ENCODE assay signal across 14 cellular contexts in genomic region chr1:226730064-226730463, GRCh38. TPM values are rescaled to one million over a fixed set of nuclear protein-coding genes. Genes with fewer than 3 reads are reported as not detected.
DNase-seq lines count a peak whose midpoint lies in the region; ATAC-seq and TF ChIP-seq lines count a peak whose summit lies in the region.
"Had no signal": no experiment of that assay in that cellular context is flagged by ENCODE, and none has a peak within 500 bp of the region (broad histone marks: within the 10 kb centered on the region; RNA-seq: fewer than 3 reads in every experiment).

No MANE protein-coding gene starts in this region.

- H3K9ac ChIP-seq in Loucy (ENCODE audit: low read depth, low read length, poor library complexity, severe bottlenecking): peak overlapping the region; percentile 62

- WGBS in sigmoid colon, 2 donors: 76 to 91% methylated on average over 1 of the region's 1 CpG

- peaks cover 22 to 94% (median 41%) of the 10 kb centered on the region in 3 donors for H3K36me3 Mint-ChIP-seq in CD8-positive, alpha-beta memory T cell
- peaks cover 70% of the 10 kb centered on the region for H3K36me3 Mint-ChIP-seq in central memory CD8-positive, alpha-beta T cell (ENCODE audit: insufficient read depth)

- no peak for TF ChIP-seq CTCF in Loucy (conservative IDR thresholded peaks at IDR 0.05; ENCODE audit: low read length)
- TF ChIP-seq CTCF in sigmoid colon (IDR thresholded peaks at IDR 0.05): no peak

- POLR2A ChIA-PET in CD8-positive, alpha-beta memory T cell (lab: Charles Lee): interaction anchor here (0.7 to 2.0 kb wide), 4 partner anchors 9 to 64 kb away, joined by 3 to 8 read pairs (median 4); partner anchors contain the start of gene ITPKB

- no peak for TF ChIP-seq POLR2A in sigmoid colon (IDR thresholded peaks at IDR 0.05)

- H3K9me3 Mint-ChIP-seq in CD8-positive, alpha-beta memory T cell: no peaks in the 10 kb centered on the region
- H3K9me3 Mint-ChIP-seq in central memory CD8-positive, alpha-beta T cell: no peaks in the 10 kb centered on the region

- H3K9me2 ChIP-seq in Loucy (replicated peaks; ENCODE audit: low read depth, low read length): no peaks in the 10 kb centered on the region

- no peaks in the 10 kb centered on the region for H3K27me3 Mint-ChIP-seq in CD8-positive, alpha-beta memory T cell
- no peaks in the 10 kb centered on the region for H3K27me3 Mint-ChIP-seq in central memory CD8-positive, alpha-beta T cell

- H2AFZ ChIP-seq in Loucy (ENCODE audit: low read length): no peak overlapping the region

- peaks cover 100% of the 10 kb centered on the region for H3K79me2 ChIP-seq in Loucy (ENCODE audit: insufficient read depth, low read length)

- peaks cover 86% of the 10 kb centered on the region for H4K20me1 ChIP-seq in Loucy (ENCODE audit: insufficient read depth, low read length, poor library complexity, severe bottlenecking)

- peak overlapping the region; percentile 88 to 100 (median 96) for H3K4me3 Mint-ChIP-seq in CD8-positive, alpha-beta memory T cell
- H3K4me3 Mint-ChIP-seq in central memory CD8-positive, alpha-beta T cell: peak overlapping the region; percentile 96

- H3K27ac ChIP-seq in CD8-positive, alpha-beta memory T cell (ENCODE audit: low read depth, low read length): peak overlapping the region; percentile 35
- H3K27ac ChIP-seq in sigmoid colon: peak overlapping the region; percentile 90 to 97 (median 94)
- H3K27ac ChIP-seq: SJCRH30 had no signal

- peaks cover 89 to 100% (median 99%) of the 10 kb centered on the region in 3 donors for H3K4me1 Mint-ChIP-seq in CD8-positive, alpha-beta memory T cell
- H3K4me1 Mint-ChIP-seq in central memory CD8-positive, alpha-beta T cell: peaks cover 91% of the 10 kb centered on the region

- peaks cover 66% of the 10 kb centered on the region for H3K4me1 ChIP-seq in CD8-positive, alpha-beta memory T cell (ENCODE audit: insufficient read depth, low read length)
- H3K4me1 ChIP-seq in Loucy (ENCODE audit: insufficient read depth, low read length, poor library complexity, severe bottlenecking) (peaks cover 85% of the 10 kb centered on the region), sigmoid colon (peaks cover 0 to 98% (median 88%) of the 10 kb centered on the region in 4 donors)

- TF ChIP-seq EP300 in sigmoid colon (IDR thresholded peaks at IDR 0.05): no peak

- intact Hi-C loops in sigmoid colon (cut with DNase I): no loop called here

- CTCF ChIA-PET in CD8-positive, alpha-beta memory T cell (lab: Charles Lee): interaction anchor here (1.0 to 3.2 kb wide), 6 partner anchors 11 to 323 kb away, joined by 3 to 18 read pairs (median 4); no protein-coding TSS in a partner anchor

- H3K27me3 ChIP-seq in CD8-positive, alpha-beta memory T cell (ENCODE audit: insufficient read depth, low read length, poor library complexity, severe bottlenecking): no peaks in the 10 kb centered on the region
- H3K27me3 ChIP-seq in Loucy (ENCODE audit: insufficient read depth, low read length, poor library complexity, severe bottlenecking) (no peaks in the 10 kb centered on the region), sigmoid colon (no peaks in the 10 kb centered on the region)
- H3K27me3 ChIP-seq: SJCRH30 had no signal

- peak; percentile 41 for ATAC-seq in central memory CD8-positive, alpha-beta T cell (replicated peaks; ENCODE audit: extremely low read depth, poor library complexity, severe bottlenecking)
- no peak for ATAC-seq in HG02938 (IDR thresholded peaks at IDR 0.05; ENCODE audit: unreplicated experiment)

- H3K4me2 ChIP-seq in Loucy (ENCODE audit: low read depth, low read length, poor library complexity, severe bottlenecking): peak overlapping the region; percentile 96

- peak overlapping the region; percentile 89 to 100 (median 95) for H3K27ac Mint-ChIP-seq in CD8-positive, alpha-beta memory T cell
- H3K27ac Mint-ChIP-seq in central memory CD8-positive, alpha-beta T cell (ENCODE audit: low read depth): peak overlapping the region; percentile 94

- 0 out of 2 replicates have a peak, but pooled peaks cover 4% of the 10 kb centered on the region for H3F3A ChIP-seq in Loucy (ENCODE audit: low read depth)

- peak overlapping the region; percentile 65 for H3K4me3 ChIP-seq in CD8-positive, alpha-beta memory T cell (ENCODE audit: low read length)
- peak overlapping the region; percentile 96 for H3K4me3 ChIP-seq in Loucy (ENCODE audit: low read length, poor library complexity, severe bottlenecking)
- H3K4me3 ChIP-seq in sigmoid colon: no peak overlapping the region
- H3K4me3 ChIP-seq: SJCRH30 had no signal

- no peaks in the 10 kb centered on the region for H3K9me3 ChIP-seq in CD8-positive, alpha-beta memory T cell (ENCODE audit: low read length)
- no peaks in the 10 kb centered on the region for H3K9me3 ChIP-seq in Loucy (ENCODE audit: insufficient read depth, low read depth, low read length)
- H3K9me3 ChIP-seq in sigmoid colon: no peaks in the 10 kb centered on the region
- H3K9me3 ChIP-seq: SJCRH30 had no signal

- DNase-seq in CD8-positive, alpha-beta memory T cell: peak in 2 of 5 donors; percentile 33 to 36
- DNase-seq in central memory CD8-positive, alpha-beta T cell (ENCODE audit: low spot score in 2 of 2): no peak
- DNase-seq in sigmoid colon: peak; percentile 26
- DNase-seq in GM19240 (ENCODE audit: insufficient read length, low spot score): no peak
- no peak for DNase-seq in stimulated activated CD4-positive, alpha-beta T cell treated with anti-CD3 and anti-CD28 coated beads, Interleukin-4, amount 100 ng/mL, for 1 hour
- DNase-seq: amygdala; C1 segment of cervical spinal cord; DND-41; mesenchymal stem cell; MV-4-11; SJCRH30; stimulated activated CD4-positive, alpha-beta T cell treated with anti-CD3 and anti-CD28 coated beads, Interleukin-4, amount 100 ng/mL, for 24 hours had no signal

- H3K36me3 ChIP-seq in CD8-positive, alpha-beta memory T cell (ENCODE audit: insufficient read depth, low read length): peaks cover 17% of the 10 kb centered on the region
- H3K36me3 ChIP-seq in Loucy (ENCODE audit: insufficient read depth, low read length) (peaks cover 16% of the 10 kb centered on the region; the same call in 1 of the 2 replicates), sigmoid colon (peaks cover 0 to 13% (median 1%) of the 10 kb centered on the region in 4 donors)

RNA-seq across cellular contexts. Expression of gene ITPKB, which starts 9.0 kb away (rescaled TPM):
- total RNA-seq in CD8-positive, alpha-beta memory T cell: 10 to 100 TPM; 37.7 to 39.6 TPM
- polyA plus RNA-seq in CD8-positive, alpha-beta memory T cell: 50.1 TPM
- 10 to 100 TPM; 52.4 to 80.9 (median 61.7) TPM for total RNA-seq in sigmoid colon
- 10 to 100 TPM in 1 of 3 donors, 1 to 10 TPM in 2; 1.4 to 20.4 (median 4.2) TPM for polyA plus RNA-seq in sigmoid colon

Comparison
In these comparisons a context has a peak if more than half of its experiments do, and no peak if none do; other contexts are left out.
1. H3K4me3 ChIP-seq: peak in CD8-positive, alpha-beta memory T cell (single experiment) and Loucy (single experiment); none in sigmoid colon (0 of 4).